ENCODE assay signal across 36 cellular contexts in genomic region chr6:139498715-139499114, GRCh38.
"Had no signal": no experiment of that assay in that cellular context is flagged by ENCODE, and none has a peak within 500 bp of the region (broad histone marks: within the 10 kb centered on the region; RNA-seq: fewer than 3 reads in every experiment).

No MANE protein-coding gene starts in this region.

- FAIRE-seq: astrocyte, TTC549 had no signal

- ATAC-seq: activated CD8-positive, alpha-beta T cell treated with anti-CD3 and anti-CD28 coated beads for 36 hours; activated naive CD4-positive, alpha-beta T cell treated with anti-CD3 and anti-CD28 coated beads, Interleukin-2, amount 50 U/mL, for 72 hours; activated T-cell treated with anti-CD3 and anti-CD28 coated beads, Interleukin-2, amount 50 U/mL, for 4 hours; activated T-cell treated with anti-CD3 and anti-CD28 coated beads, Interleukin-2, amount 50 U/mL, for 72 hours; activated T-helper 17 cell treated with anti-CD3 and anti-CD28 coated beads, Interleukin-2, amount 50 U/mL, for 72 hours; body of pancreas had no signal

- H3K27me3 Mint-ChIP-seq: activated B cell treated with CpG ODN at 0.5 μM for 24 hours; activated CD4-positive, alpha-beta memory T cell treated with anti-CD3 and anti-CD28 coated beads for 36 hours; activated CD8-positive, alpha-beta T cell treated with anti-CD3 and anti-CD28 coated beads for 36 hours; activated naive CD8-positive, alpha-beta T cell treated with anti-CD3 and anti-CD28 coated beads for 36 hours; activated T-helper 17 cell treated with anti-CD3 and anti-CD28 coated beads, Interleukin-2, amount 50 U/mL, for 72 hours had no signal

- H3K4me1 Mint-ChIP-seq: activated B cell treated with CpG ODN at 0.5 μM for 24 hours; activated CD4-positive, alpha-beta T cell treated with anti-CD3 and anti-CD28 coated beads, Interleukin-2, amount 10 ng/mL, durations not matched to agents 24 days and 14 days; activated naive CD8-positive, alpha-beta T cell treated with anti-CD3 and anti-CD28 coated beads for 36 hours; activated T-helper 17 cell treated with anti-CD3 and anti-CD28 coated beads, Interleukin-2, amount 50 U/mL, for 72 hours had no signal

- H3K4me1 ChIP-seq: adrenal gland, breast epithelium had no signal

- H3K36me3 ChIP-seq: adrenal gland, brain microvascular endothelial cell, breast epithelium had no signal

- H3K27ac ChIP-seq: adrenal gland, brain microvascular endothelial cell, breast epithelium, VCaP had no signal

- H3K27ac Mint-ChIP-seq: activated B cell treated with CpG ODN at 0.5 μM for 24 hours; activated CD4-positive, alpha-beta memory T cell treated with anti-CD3 and anti-CD28 coated beads for 36 hours; activated CD4-positive, alpha-beta T cell treated with anti-CD3 and anti-CD28 coated beads, Interleukin-2, amount 10 ng/mL, durations not matched to agents 24 days and 14 days; activated CD8-positive, alpha-beta T cell treated with anti-CD3 and anti-CD28 coated beads for 36 hours; activated naive CD4-positive, alpha-beta T cell treated with anti-CD3 and anti-CD28 coated beads for 36 hours; activated naive CD4-positive, alpha-beta T cell treated with anti-CD3 and anti-CD28 coated beads, Interleukin-2, amount 50 U/mL, for 72 hours; activated naive CD8-positive, alpha-beta T cell treated with anti-CD3 and anti-CD28 coated beads for 36 hours; activated T-cell treated with anti-CD3 and anti-CD28 coated beads, Interleukin-2, amount 50 U/mL, for 72 hours; activated T-helper 1 cell treated with anti-CD3 and anti-CD28 coated beads, Interleukin-12 subunit alpha, Interleukin-12 subunit beta, Interleukin-2, Interleukin-4 antibody, amounts not matched to agents 30 ng/mL and 10 ng/mL and 1 ng/mL, durations not matched to agents 14 hours and 24 hours and 36 hours; activated T-helper 17 cell treated with anti-CD3 and anti-CD28 coated beads, Interleukin-2, amount 50 U/mL, for 72 hours; T-helper 1 cell treated with Interleukin-12 subunit alpha and Interleukin-12 subunit beta and Interleukin-4 antibody, amounts not matched to agents 30 μg/mL and 1 μg/mL, for 36 hours; T-helper 2 cell treated with Interferon-gamma antibody and Interleukin-4, amounts not matched to agents 5 μg/mL and 100 μg/mL, for 36 hours had no signal

- DNase-seq: activated B cell treated with CpG ODN at 0.5 μM for 24 hours; activated CD4-positive, alpha-beta memory T cell treated with anti-CD3 and anti-CD28 coated beads for 36 hours; activated CD4-positive, alpha-beta T cell treated with anti-CD3 and anti-CD28 coated beads for 4 hours; activated CD4-positive, alpha-beta T cell treated with anti-CD3 and anti-CD28 coated beads, Interleukin-2, amount 10 ng/mL, durations not matched to agents 24 days and 14 days; activated CD4-positive, alpha-beta T cell treated with anti-CD3 and anti-CD28 coated beads, Interleukin-2, amount 50 U/mL, for 1 hour; activated CD4-positive, alpha-beta T cell treated with anti-CD3 and anti-CD28 coated beads, Interleukin-2, amount 50 U/mL, for 4 hours; activated CD4-positive, CD25-positive, alpha-beta regulatory T cell treated with anti-CD3 and anti-CD28 coated beads, Interleukin-2, amount 50 U/mL, for 72 hours; activated CD8-positive, alpha-beta memory T cell treated with anti-CD3 and anti-CD28 coated beads, Interleukin-2, amount 50 U/mL, for 4 hours; activated CD8-positive, alpha-beta T cell treated with anti-CD3 and anti-CD28 coated beads for 36 hours; activated effector memory CD4-positive, alpha-beta T cell treated with anti-CD3 and anti-CD28 coated beads, Interleukin-2, amount 50 U/mL, for 16 hours; activated gamma-delta T cell treated with Interleukin-2 at 50 U/mL for 16 hours; activated naive CD4-positive, alpha-beta T cell; activated naive CD4-positive, alpha-beta T cell treated with anti-CD3 and anti-CD28 coated beads for 36 hours; activated naive CD4-positive, alpha-beta T cell treated with anti-CD3 and anti-CD28 coated beads, Interleukin-2, amount 50 U/mL, for 16 hours; activated naive CD8-positive, alpha-beta T cell treated with anti-CD3 and anti-CD28 coated beads for 36 hours; activated T-cell treated with anti-CD3 and anti-CD28 coated beads for 4 hours; activated T-cell treated with anti-CD3 and anti-CD28 coated beads, Interleukin-2, amount 50 U/mL, for 1 hour; activated T-cell treated with anti-CD3 and anti-CD28 coated beads, Interleukin-2, amount 50 U/mL, for 4 hours; activated T-cell treated with anti-CD3 and anti-CD28 coated beads, Interleukin-2, amount 50 U/mL, for 72 hours; adrenal gland; amniotic stem cell; aorta; body of pancreas; brain microvascular endothelial cell; central memory CD4-positive, alpha-beta T cell; T-helper 2 cell; T-helper 9 cell had no signal

- H3K4me3 ChIP-seq: adrenal gland, body of pancreas, breast epithelium had no signal

- H3K27me3 ChIP-seq: adrenal gland, body of pancreas, brain microvascular endothelial cell, breast epithelium had no signal

- H3K36me3 Mint-ChIP-seq: activated CD4-positive, alpha-beta memory T cell treated with anti-CD3 and anti-CD28 coated beads for 36 hours; activated naive CD4-positive, alpha-beta T cell treated with anti-CD3 and anti-CD28 coated beads, Interleukin-2, amount 50 U/mL, for 72 hours; activated naive CD8-positive, alpha-beta T cell treated with anti-CD3 and anti-CD28 coated beads for 36 hours had no signal

- H3K9me3 Mint-ChIP-seq: activated B cell treated with CpG ODN at 0.5 μM for 24 hours; activated CD4-positive, alpha-beta memory T cell treated with anti-CD3 and anti-CD28 coated beads for 36 hours; activated CD4-positive, alpha-beta T cell treated with anti-CD3 and anti-CD28 coated beads, Interleukin-2, amount 10 ng/mL, durations not matched to agents 24 days and 14 days; activated CD8-positive, alpha-beta T cell treated with anti-CD3 and anti-CD28 coated beads for 36 hours; activated naive CD4-positive, alpha-beta T cell treated with anti-CD3 and anti-CD28 coated beads for 36 hours; activated naive CD4-positive, alpha-beta T cell treated with anti-CD3 and anti-CD28 coated beads, Interleukin-2, amount 50 U/mL, for 72 hours; activated naive CD8-positive, alpha-beta T cell treated with anti-CD3 and anti-CD28 coated beads for 36 hours; activated T-cell treated with anti-CD3 and anti-CD28 coated beads, Interleukin-2, amount 50 U/mL, for 4 hours; activated T-cell treated with anti-CD3 and anti-CD28 coated beads, Interleukin-2, amount 50 U/mL, for 72 hours; activated T-helper 1 cell treated with anti-CD3 and anti-CD28 coated beads, Interleukin-12 subunit alpha, Interleukin-12 subunit beta, Interleukin-2, Interleukin-4 antibody, amounts not matched to agents 30 ng/mL and 10 ng/mL and 1 ng/mL, durations not matched to agents 14 hours and 24 hours and 36 hours; activated T-helper 17 cell treated with anti-CD3 and anti-CD28 coated beads, Interleukin-2, amount 50 U/mL, for 72 hours; T-helper 1 cell treated with Interleukin-12 subunit alpha and Interleukin-12 subunit beta and Interleukin-4 antibody, amounts not matched to agents 30 μg/mL and 1 μg/mL, for 36 hours; T-helper 2 cell treated with Interferon-gamma antibody and Interleukin-4, amounts not matched to agents 5 μg/mL and 100 μg/mL, for 36 hours had no signal

- H3K4me3 Mint-ChIP-seq: activated B cell treated with CpG ODN at 0.5 μM for 24 hours; activated CD4-positive, alpha-beta memory T cell treated with anti-CD3 and anti-CD28 coated beads for 36 hours; activated CD4-positive, alpha-beta T cell treated with anti-CD3 and anti-CD28 coated beads, Interleukin-2, amount 10 ng/mL, durations not matched to agents 24 days and 14 days; activated CD8-positive, alpha-beta T cell treated with anti-CD3 and anti-CD28 coated beads for 36 hours; activated naive CD4-positive, alpha-beta T cell treated with anti-CD3 and anti-CD28 coated beads for 36 hours; activated naive CD8-positive, alpha-beta T cell treated with anti-CD3 and anti-CD28 coated beads for 36 hours; activated T-cell treated with anti-CD3 and anti-CD28 coated beads, Interleukin-2, amount 50 U/mL, for 4 hours; activated T-cell treated with anti-CD3 and anti-CD28 coated beads, Interleukin-2, amount 50 U/mL, for 72 hours; activated T-helper 1 cell treated with anti-CD3 and anti-CD28 coated beads, Interleukin-12 subunit alpha, Interleukin-12 subunit beta, Interleukin-2, Interleukin-4 antibody, amounts not matched to agents 30 ng/mL and 10 ng/mL and 1 ng/mL, durations not matched to agents 14 hours and 24 hours and 36 hours; activated T-helper 17 cell treated with anti-CD3 and anti-CD28 coated beads, Interleukin-2, amount 50 U/mL, for 72 hours; T-helper 1 cell treated with Interleukin-12 subunit alpha and Interleukin-12 subunit beta and Interleukin-4 antibody, amounts not matched to agents 30 μg/mL and 1 μg/mL, for 36 hours; T-helper 2 cell treated with Interferon-gamma antibody and Interleukin-4, amounts not matched to agents 5 μg/mL and 100 μg/mL, for 36 hours had no signal

- H3K9me3 ChIP-seq: adrenal gland, body of pancreas, breast epithelium had no signal
